Comparison of ENCODE assay signal across 1 cellular context in genomic region chr3:119579366-119580147, GRCh38.
TF ChIP-seq lines count a peak whose summit lies in the region.

Gene ADPRH (plus strand): TSS chr3:119579492. CDS start chr3:119582170, 2,678 bp downstream.

TF ChIP-seq in H1, 55 proteins besides CTCF, POLR2A, EP300 and RAD21:
- TF ChIP-seq SIN3A (conservative IDR thresholded peaks at IDR 0.05 in 1 of 2, IDR thresholded peaks at IDR 0.05 in 1 of 2; ENCODE audit: low read depth in 1 of 2, low read length in 2 of 2) (0 out of 4 replicates have a peak, but pooled peaks of 1 of the 2 experiments have one; percentile 9), JUN (IDR thresholded peaks at IDR 0.05; ENCODE audit: low read depth, low read length) (no peak), E2F6 (IDR thresholded peaks at IDR 0.05) (peak; percentile 69), ATF2 (IDR thresholded peaks at IDR 0.05; ENCODE audit: low read length) (no peak), CREB1 (IDR thresholded peaks at IDR 0.05) (no peak), ZNF274 (IDR thresholded peaks at IDR 0.05; ENCODE audit: borderline replicate concordance, extremely low read depth, low read length) (no peak), MAX (IDR thresholded peaks at IDR 0.05) (peak; percentile 88), PHF8 (conservative IDR thresholded peaks at IDR 0.05; ENCODE audit: low read depth, low read length) (peak; percentile 89), EZH2 (IDR thresholded peaks at IDR 0.05; ENCODE audit: low read depth, low read length, severe bottlenecking) (peak; percentile 39), CHD2 (IDR thresholded peaks at IDR 0.05; ENCODE audit: low read length) (peak; percentile 89), HDAC6 (IDR thresholded peaks at IDR 0.05; ENCODE audit: low read depth, low read length) (no peak), JUND (IDR thresholded peaks at IDR 0.05; ENCODE audit: low read length) (no peak), NRF1 (IDR thresholded peaks at IDR 0.05; ENCODE audit: low read depth, low read length) (no peak), SIX5 (IDR thresholded peaks at IDR 0.05; ENCODE audit: low read depth, low read length) (no peak), TEAD4 (IDR thresholded peaks at IDR 0.05; ENCODE audit: low read depth, low read length) (0 out of 2 replicates have a peak, but pooled peaks have one; percentile 27), RXRA (IDR thresholded peaks at IDR 0.05; ENCODE audit: insufficient read depth, low read depth, low read length) (no peak), SP1 (IDR thresholded peaks at IDR 0.05; ENCODE audit: low read depth, low read length) (no peak), SP2 (IDR thresholded peaks at IDR 0.05; ENCODE audit: low read length) (no peak), BACH1 (IDR thresholded peaks at IDR 0.05; ENCODE audit: low read length) (peak; percentile 16; the same call in 1 of the 2 replicates), KDM4A (IDR thresholded peaks at IDR 0.05; ENCODE audit: low read depth, low read length, severe bottlenecking) (peak; percentile 88), BCL11A (IDR thresholded peaks at IDR 0.05; ENCODE audit: low read depth in 2 of 2, low read length in 2 of 2) (no peak), EGR1 (IDR thresholded peaks at IDR 0.05; ENCODE audit: borderline replicate concordance, low read depth, low read length) (no peak), NANOG (IDR thresholded peaks at IDR 0.05; ENCODE audit: insufficient read depth, low read depth, low read length, poor library complexity, severe bottlenecking) (no peak), KDM1A (IDR thresholded peaks at IDR 0.05; ENCODE audit: borderline replicate concordance, low read length) (no peak), TCF12 (IDR thresholded peaks at IDR 0.05; ENCODE audit: low read depth, low read length) (no peak), ASH2L (IDR thresholded peaks at IDR 0.05; ENCODE audit: low read length) (peak; percentile 91), CTBP2 (IDR thresholded peaks at IDR 0.05; ENCODE audit: borderline replicate concordance, insufficient read depth, insufficient read length, low read length) (no peak), BRCA1 (IDR thresholded peaks at IDR 0.05; ENCODE audit: low read depth, low read length) (peak; percentile 64; the same call in 1 of the 2 replicates), TBP (IDR thresholded peaks at IDR 0.05; ENCODE audit: low read depth, low read length) (peak; percentile 40; the same call in 1 of the 2 replicates), RBBP5 (IDR thresholded peaks at IDR 0.05; ENCODE audit: borderline replicate concordance, low read depth, low read length) (peak; percentile 72; the same call in 1 of the 2 replicates), SP4 (IDR thresholded peaks at IDR 0.05; ENCODE audit: low read length) (no peak), KDM5A (IDR thresholded peaks at IDR 0.05; ENCODE audit: low read length) (no peak), USF2 (IDR thresholded peaks at IDR 0.05; ENCODE audit: low read length) (no peak), GABPA (IDR thresholded peaks at IDR 0.05; ENCODE audit: borderline replicate concordance, insufficient read depth, low read length) (no peak), POLR2AphosphoS5 (IDR thresholded peaks at IDR 0.05; ENCODE audit: low read depth, low read length) (peak; percentile 51; the same call in 1 of the 2 replicates), MAFK (IDR thresholded peaks at IDR 0.05; ENCODE audit: low read depth, low read length) (no peak), CBX8 (IDR thresholded peaks at IDR 0.05; ENCODE audit: borderline replicate concordance, low read depth, low read length) (no peak), SIRT6 (IDR thresholded peaks at IDR 0.05; ENCODE audit: low read length) (no peak), FOSL1 (IDR thresholded peaks at IDR 0.05; ENCODE audit: insufficient read depth, low read depth, low read length) (no peak), TAF7 (optimal IDR thresholded peaks at IDR 0.05; ENCODE audit: borderline replicate concordance, low read depth, low read length) (peak; percentile 50), SRF (IDR thresholded peaks at IDR 0.05; ENCODE audit: low read depth, low read length) (no peak), CHD1 (IDR thresholded peaks at IDR 0.05; ENCODE audit: low read depth, low read length) (no peak), CBX5 (IDR thresholded peaks at IDR 0.05; ENCODE audit: low read depth, low read length) (no peak), TAF1 (IDR thresholded peaks at IDR 0.05; ENCODE audit: low read depth, low read length) (peak; percentile 63), GTF2F1 (IDR thresholded peaks at IDR 0.05; ENCODE audit: borderline replicate concordance, low read depth, low read length) (no peak), RNF2 (IDR thresholded peaks at IDR 0.05; ENCODE audit: borderline replicate concordance, low read depth, low read length, missing control alignments, poor library complexity, severe bottlenecking) (no peak), RFX5 (IDR thresholded peaks at IDR 0.05; ENCODE audit: borderline replicate concordance, low read depth, low read length) (no peak), POU5F1 (IDR thresholded peaks at IDR 0.05; ENCODE audit: low read depth, low read length) (no peak), HDAC2 (IDR thresholded peaks at IDR 0.05; ENCODE audit: borderline replicate concordance in 1 of 2, low read depth in 2 of 2, low read length in 2 of 2) (peak; percentile 34 to 74; a peak in 2 of 4 replicates), CHD7 (IDR thresholded peaks at IDR 0.05; ENCODE audit: insufficient replicate concordance, low read length) (no peak), SUZ12 (IDR thresholded peaks at IDR 0.05; ENCODE audit: low read length) (no peak; the same call in 1 of the 2 replicates), ATF3 (IDR thresholded peaks at IDR 0.05; ENCODE audit: insufficient read depth, low read depth, low read length) (no peak), CEBPB (IDR thresholded peaks at IDR 0.05; ENCODE audit: low read depth, low read length) (no peak), YY1 (IDR thresholded peaks at IDR 0.05; ENCODE audit: low read depth, low read length) (no peak), SAP30 (IDR thresholded peaks at IDR 0.05; ENCODE audit: insufficient read depth, insufficient replicate concordance, low read length) (no peak)
